Comparison of ENCODE assay signal across 12 cellular contexts in genomic region chr17:49327835-49328784, GRCh38. TPM values are rescaled to one million over a fixed set of nuclear protein-coding genes. Genes with fewer than 3 reads are reported as not detected.
DNase-seq lines count a peak whose midpoint lies in the region; ATAC-seq, FAIRE-seq and TF ChIP-seq lines count a peak whose summit lies in the region.
"Had no signal": no experiment of that assay in that cellular context is flagged by ENCODE, and none has a peak within 500 bp of the region (broad histone marks: within the 10 kb centered on the region; RNA-seq: fewer than 3 reads in every experiment).

No MANE protein-coding gene starts in this region.

- no peak for TF ChIP-seq CTCF in activated CD8-positive, alpha-beta T cell treated with anti-CD3 and anti-CD28 coated beads for 36 hours (IDR thresholded peaks at IDR 0.05)
- TF ChIP-seq CTCF in omental fat pad (IDR thresholded peaks at IDR 0.05) (no peak), vagina (IDR thresholded peaks at IDR 0.05) (no peak)

- no peaks in the 10 kb centered on the region for H3K36me3 ChIP-seq in vagina

- no peak overlapping the region for H3K27ac ChIP-seq in vagina
- H3K27ac ChIP-seq: SK-N-MC had no signal

- intact Hi-C loops in activated CD8-positive, alpha-beta T cell treated with anti-CD3 and anti-CD28 coated beads for 36 hours (cut with micrococcal nuclease), result no loop called here
- intact Hi-C loops in vagina (cut with DNase I), result no loop called here

- H3K9me3 ChIP-seq in vagina, result no peaks in the 10 kb centered on the region

- no peak overlapping the region for H3K4me3 ChIP-seq in vagina
- H3K4me3 ChIP-seq: SK-N-MC had no signal

- H3K4me1 ChIP-seq in vagina, result no peaks in the 10 kb centered on the region

- H3K27ac Mint-ChIP-seq in activated CD8-positive, alpha-beta T cell treated with anti-CD3 and anti-CD28 coated beads for 36 hours, result no peak overlapping the region
- H3K27ac Mint-ChIP-seq in naive thymus-derived CD8-positive, alpha-beta T cell, result peak overlapping the region in 8 of 10 donors; percentile 7 to 80 (median 56)

- no peaks in the 10 kb centered on the region for H3K36me3 Mint-ChIP-seq in activated CD8-positive, alpha-beta T cell treated with anti-CD3 and anti-CD28 coated beads for 36 hours (ENCODE audit: low read depth)
- peaks cover 0 to 15% (median under 1%) of the 10 kb centered on the region in 3 donors for H3K36me3 Mint-ChIP-seq in naive thymus-derived CD8-positive, alpha-beta T cell

- H3K4me3 Mint-ChIP-seq in activated CD8-positive, alpha-beta T cell treated with anti-CD3 and anti-CD28 coated beads for 36 hours, result no peak overlapping the region
- no peak overlapping the region for H3K4me3 Mint-ChIP-seq in naive thymus-derived CD8-positive, alpha-beta T cell

- no peaks in the 10 kb centered on the region for H3K9me3 Mint-ChIP-seq in activated CD8-positive, alpha-beta T cell treated with anti-CD3 and anti-CD28 coated beads for 36 hours
- H3K9me3 Mint-ChIP-seq in naive thymus-derived CD8-positive, alpha-beta T cell, result no peaks in the 10 kb centered on the region

- POLR2A ChIA-PET in activated CD8-positive, alpha-beta T cell treated with anti-CD3 and anti-CD28 coated beads for 36 hours (lab: Charles Lee), result no interaction called here
- POLR2A ChIA-PET in naive thymus-derived CD8-positive, alpha-beta T cell (lab: Charles Lee), result interaction anchor here (0.5 kb wide), 1 partner anchor 492 kb away, joined by 3 read pairs; no protein-coding TSS in a partner anchor

- peak; percentile 92 for FAIRE-seq in GM12892 (lab: Jason Lieb, UNC)

- ATAC-seq in activated CD8-positive, alpha-beta T cell treated with anti-CD3 and anti-CD28 coated beads for 36 hours, result peak; percentile 69
- no peak for ATAC-seq in naive thymus-derived CD8-positive, alpha-beta T cell
- ATAC-seq in omental fat pad (ENCODE audit: low FRiP score) (no peak), GM21529 (IDR thresholded peaks at IDR 0.05; ENCODE audit: unreplicated experiment) (no peak), GM21423 (IDR thresholded peaks at IDR 0.05; ENCODE audit: unreplicated experiment) (no peak)

- CTCF ChIA-PET in activated CD8-positive, alpha-beta T cell treated with anti-CD3 and anti-CD28 coated beads for 36 hours (lab: Charles Lee), result interaction anchor here (1.2 to 2.2 kb wide), 4 partner anchors 13 to 79 kb away, joined by 3 to 17 read pairs (median 8); no protein-coding TSS in a partner anchor

- H3K27me3 ChIP-seq in vagina, result no peaks in the 10 kb centered on the region

- DNase-seq in GM12892 (ENCODE audit: insufficient read length), result no peak
- DNase-seq in Kasumi-1 (lab: John Stamatoyannopoulos, UW), result peak; percentile 67 to 77
- no peak for DNase-seq in activated CD8-positive, alpha-beta T cell treated with anti-CD3 and anti-CD28 coated beads for 36 hours
- no peak for DNase-seq in naive thymus-derived CD8-positive, alpha-beta T cell
- DNase-seq in omental fat pad (ENCODE audit: low spot score), result no peak
- DNase-seq in vagina (ENCODE audit: extremely low spot score in 2 of 2), result no peak
- DNase-seq: effector CD8-positive, alpha-beta T cell; NCI-H2029 treated with DMSO at 0.1 percent for 48 hours; stimulated activated CD4-positive, alpha-beta T cell treated with anti-CD3 and anti-CD28 coated beads, Interleukin-15, amount 100 ng/mL, for 24 hours had no signal

- TF ChIP-seq POLR2A in GM12892 (IDR thresholded peaks at IDR 0.05; ENCODE audit: low read depth, low read length) (no peak), vagina (IDR thresholded peaks at IDR 0.05) (no peak)

- H3K4me1 Mint-ChIP-seq in activated CD8-positive, alpha-beta T cell treated with anti-CD3 and anti-CD28 coated beads for 36 hours (ENCODE audit: low read depth), result peaks cover 33% of the 10 kb centered on the region
- peaks cover 20 to 59% (median 47%) of the 10 kb centered on the region in 4 donors for H3K4me1 Mint-ChIP-seq in naive thymus-derived CD8-positive, alpha-beta T cell

- no peaks in the 10 kb centered on the region for H3K27me3 Mint-ChIP-seq in activated CD8-positive, alpha-beta T cell treated with anti-CD3 and anti-CD28 coated beads for 36 hours
- H3K27me3 Mint-ChIP-seq in naive thymus-derived CD8-positive, alpha-beta T cell, result no peaks in the 10 kb centered on the region

RNA-seq across cellular contexts. Expression of gene ZNF652, which starts 33.9 kb away (rescaled TPM):
- polyA plus RNA-seq in GM12892 (2012; ENCODE audit: missing spikeins), result 3.4 TPM
- total RNA-seq in activated CD8-positive, alpha-beta T cell treated with anti-CD3 and anti-CD28 coated beads for 36 hours, result 1 to 10 TPM; 6.4 to 6.7 TPM
- total RNA-seq in naive thymus-derived CD8-positive, alpha-beta T cell, result 10 to 100 TPM; 56.5 to 62.2 TPM
- polyA plus RNA-seq in naive thymus-derived CD8-positive, alpha-beta T cell, result 10 to 100 TPM; 19.9 to 20.8 (median 20.1) TPM
- total RNA-seq in omental fat pad (10 to 100 TPM; 22.9 to 50.0 (median 31.0) TPM), vagina (42.7 TPM)

Comparison
In these comparisons a context has a peak if more than half of its experiments do, and no peak if none do; other contexts are left out.
1. DNase-seq: peak in Kasumi-1 (2 of 2); none in GM12892 (single experiment), activated CD8-positive, alpha-beta T cell treated with anti-CD3 and anti-CD28 coated beads for 36 hours (single experiment), naive thymus-derived CD8-positive, alpha-beta T cell (0 of 10), omental fat pad (single experiment) and vagina (0 of 2).